ENCODE assay signal across 1 cellular context in genomic region chrX:73127700-73128241, GRCh38.
TF ChIP-seq lines count a peak whose summit lies in the region.

No MANE protein-coding gene starts in this region.

TF ChIP-seq in H1, 55 proteins besides CTCF, POLR2A, EP300 and RAD21 (continued from another document):
- TF ChIP-seq FOSL1 (IDR thresholded peaks at IDR 0.05; ENCODE audit: insufficient read depth, low read depth, low read length) (no peak), NRF1 (IDR thresholded peaks at IDR 0.05; ENCODE audit: low read depth, low read length) (no peak), BCL11A (IDR thresholded peaks at IDR 0.05; ENCODE audit: low read depth in 2 of 2, low read length in 2 of 2) (no peak), GABPA (IDR thresholded peaks at IDR 0.05; ENCODE audit: borderline replicate concordance, insufficient read depth, low read length) (no peak), TAF1 (IDR thresholded peaks at IDR 0.05; ENCODE audit: low read depth, low read length) (no peak), MAFK (IDR thresholded peaks at IDR 0.05; ENCODE audit: low read depth, low read length) (no peak), EZH2 (IDR thresholded peaks at IDR 0.05; ENCODE audit: low read depth, low read length, severe bottlenecking) (no peak), SP2 (IDR thresholded peaks at IDR 0.05; ENCODE audit: low read length) (peak; percentile 38; the same call in 1 of the 2 replicates), KDM1A (IDR thresholded peaks at IDR 0.05; ENCODE audit: borderline replicate concordance, low read length) (no peak), TEAD4 (IDR thresholded peaks at IDR 0.05; ENCODE audit: low read depth, low read length) (no peak), ASH2L (IDR thresholded peaks at IDR 0.05; ENCODE audit: low read length) (no peak), SP1 (IDR thresholded peaks at IDR 0.05; ENCODE audit: low read depth, low read length) (peak; percentile 88), HDAC2 (IDR thresholded peaks at IDR 0.05; ENCODE audit: borderline replicate concordance in 1 of 2, low read depth in 2 of 2, low read length in 2 of 2) (no peak), RFX5 (IDR thresholded peaks at IDR 0.05; ENCODE audit: borderline replicate concordance, low read depth, low read length) (no peak), ZNF274 (IDR thresholded peaks at IDR 0.05; ENCODE audit: borderline replicate concordance, extremely low read depth, low read length) (no peak), PHF8 (conservative IDR thresholded peaks at IDR 0.05; ENCODE audit: low read depth, low read length) (no peak), RBBP5 (IDR thresholded peaks at IDR 0.05; ENCODE audit: borderline replicate concordance, low read depth, low read length) (no peak), JUND (IDR thresholded peaks at IDR 0.05; ENCODE audit: low read length) (no peak)
